ENCODE assay signal across 13 cellular contexts in the genomic region with DNA sequence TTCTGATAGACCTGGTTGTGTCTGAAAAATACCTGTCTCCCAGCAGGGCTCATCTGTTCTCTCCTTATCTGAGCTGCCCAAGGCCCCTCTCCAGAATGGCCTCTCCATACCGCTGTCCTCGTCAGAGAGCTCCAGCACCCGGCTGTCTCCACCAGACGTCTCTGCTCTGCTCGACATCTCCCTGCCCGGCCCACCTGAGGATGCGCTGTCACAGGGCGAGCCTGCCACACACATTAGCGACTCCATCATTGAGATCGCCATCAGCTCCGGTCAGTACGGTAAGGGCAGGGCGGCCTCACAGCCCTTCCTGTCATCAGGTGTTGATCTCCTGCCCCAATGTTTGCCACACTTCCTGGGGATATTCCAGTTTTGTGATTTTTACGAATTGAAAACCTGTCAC. TPM values are rescaled to one million over a fixed set of nuclear protein-coding genes. Genes with fewer than 3 reads are reported as not detected.
DNase-seq lines count a peak whose midpoint lies in the region; ATAC-seq and TF ChIP-seq lines count a peak whose summit lies in the region.
"Had no signal": no experiment of that assay in that cellular context is flagged by ENCODE, and none has a peak within 500 bp of the region (broad histone marks: within the 10 kb centered on the region; RNA-seq: fewer than 3 reads in every experiment).

No MANE protein-coding gene starts in this region.

- H3K27me3 ChIP-seq in gastroesophageal sphincter = no peaks in the 10 kb centered on the region
- H3K27me3 ChIP-seq in CD4-positive, alpha-beta T cell (ENCODE audit: control insufficient read depth, insufficient read depth, low read length) = no peaks in the 10 kb centered on the region

- intact Hi-C loops in CD4-positive, alpha-beta T cell (cut with DNase I, micrococcal nuclease) = no loop called here

- CTCF ChIA-PET in CD4-positive, alpha-beta T cell (lab: Charles Lee) = no interaction called here
- CTCF ChIA-PET in activated naive CD4-positive, alpha-beta T cell treated with anti-CD3 and anti-CD28 coated beads, Interleukin-2, amount 10 ng/mL, durations not matched to agents 7 days and 5 days (lab: Charles Lee) = no interaction called here

- H3K4me3 Mint-ChIP-seq in endothelial cell (ENCODE audit: unreplicated experiment) (peak overlapping the region; percentile 51), neural crest cell (no peak overlapping the region)
- no peak overlapping the region for H3K4me3 Mint-ChIP-seq in CD4-positive, alpha-beta T cell
- no peak overlapping the region for H3K4me3 Mint-ChIP-seq in activated naive CD4-positive, alpha-beta T cell treated with anti-CD3 and anti-CD28 coated beads, Interleukin-2, amount 10 ng/mL, durations not matched to agents 7 days and 5 days
- H3K4me3 Mint-ChIP-seq: CD8-positive, alpha-beta T cell; GM23338; H9 had no signal

- no peak overlapping the region for H3K27ac ChIP-seq in gastroesophageal sphincter
- H3K27ac ChIP-seq in CD4-positive, alpha-beta T cell (ENCODE audit: low read depth, low read length) = no peak overlapping the region

- peak overlapping the region; percentile 30 for H3K27ac Mint-ChIP-seq in endothelial cell (ENCODE audit: unreplicated experiment)
- peak overlapping the region; percentile 35 for H3K27ac Mint-ChIP-seq in neural crest cell (ENCODE audit: unreplicated experiment)
- H3K27ac Mint-ChIP-seq in CD4-positive, alpha-beta T cell = no peak overlapping the region
- no peak overlapping the region for H3K27ac Mint-ChIP-seq in activated naive CD4-positive, alpha-beta T cell treated with anti-CD3 and anti-CD28 coated beads, Interleukin-2, amount 10 ng/mL, durations not matched to agents 7 days and 5 days
- H3K27ac Mint-ChIP-seq: CD8-positive, alpha-beta T cell; GM23338; H9 had no signal

- no peak for TF ChIP-seq POLR2A in gastroesophageal sphincter (IDR thresholded peaks at IDR 0.05)

- POLR2A ChIA-PET in CD4-positive, alpha-beta T cell (lab: Charles Lee) = no interaction called here

- no peak for TF ChIP-seq EP300 in gastroesophageal sphincter (IDR thresholded peaks at IDR 0.05)

- peaks cover 0 to 100% of the 10 kb centered on the region in 2 donors for H3K36me3 ChIP-seq in gastroesophageal sphincter

- no peaks in the 10 kb centered on the region for H3K4me1 ChIP-seq in gastroesophageal sphincter
- H3K4me1 ChIP-seq: Caco-2 had no signal

- H3K4me3 ChIP-seq in gastroesophageal sphincter = no peak overlapping the region
- H3K4me3 ChIP-seq: GM23338 had no signal

- 90 to 94% methylated on average over 3 to 12 of the region's 14 CpGs for WGBS in gastroesophageal sphincter (ENCODE audit: low coverage in 1 of 2), 2 donors

- peak; percentile 32 for ATAC-seq in gastroesophageal sphincter
- ATAC-seq in CD4-positive, alpha-beta T cell (ENCODE audit: poor library complexity) = no peak
- no peak for ATAC-seq in GM21367 (IDR thresholded peaks at IDR 0.05; ENCODE audit: unreplicated experiment)
- ATAC-seq: CD8-positive, alpha-beta T cell; GM23338 had no signal

- TF ChIP-seq CTCF in endothelial cell (IDR thresholded peaks at IDR 0.05; ENCODE audit: unreplicated experiment) = no peak
- no peak for TF ChIP-seq CTCF in gastroesophageal sphincter (IDR thresholded peaks at IDR 0.05)
- no peak for TF ChIP-seq CTCF in neural crest cell (conservative IDR thresholded peaks at IDR 0.05)
- no peak for TF ChIP-seq CTCF in CD4-positive, alpha-beta T cell (IDR thresholded peaks at IDR 0.05)

- H3K36me3 Mint-ChIP-seq in endothelial cell (ENCODE audit: low read depth, unreplicated experiment) (peaks cover 50% of the 10 kb centered on the region), neural crest cell (ENCODE audit: low read depth) (peaks cover 18% of the 10 kb centered on the region)
- H3K36me3 Mint-ChIP-seq in CD4-positive, alpha-beta T cell (ENCODE audit: low read depth) = peaks cover 78% of the 10 kb centered on the region
- H3K36me3 Mint-ChIP-seq in activated naive CD4-positive, alpha-beta T cell treated with anti-CD3 and anti-CD28 coated beads, Interleukin-2, amount 10 ng/mL, durations not matched to agents 7 days and 5 days = peaks cover 55% of the 10 kb centered on the region

- H3K4me1 Mint-ChIP-seq in endothelial cell (ENCODE audit: unreplicated experiment) (peaks cover 11% of the 10 kb centered on the region), neural crest cell (no peaks in the 10 kb centered on the region)
- H3K4me1 Mint-ChIP-seq in CD4-positive, alpha-beta T cell (ENCODE audit: low read depth) = no peaks in the 10 kb centered on the region
- no peaks in the 10 kb centered on the region for H3K4me1 Mint-ChIP-seq in activated naive CD4-positive, alpha-beta T cell treated with anti-CD3 and anti-CD28 coated beads, Interleukin-2, amount 10 ng/mL, durations not matched to agents 7 days and 5 days
- H3K4me1 Mint-ChIP-seq: GM23338, H9 had no signal

- no peaks in the 10 kb centered on the region for H3K9me3 Mint-ChIP-seq in endothelial cell (ENCODE audit: unreplicated experiment)
- no peaks in the 10 kb centered on the region for H3K9me3 Mint-ChIP-seq in neural crest cell
- no peaks in the 10 kb centered on the region for H3K9me3 Mint-ChIP-seq in CD4-positive, alpha-beta T cell
- no peaks in the 10 kb centered on the region for H3K9me3 Mint-ChIP-seq in activated naive CD4-positive, alpha-beta T cell treated with anti-CD3 and anti-CD28 coated beads, Interleukin-2, amount 10 ng/mL, durations not matched to agents 7 days and 5 days
- H3K9me3 Mint-ChIP-seq: CD8-positive, alpha-beta T cell; GM23338; H9 had no signal

- DNase-seq in endothelial cell (ENCODE audit: low spot score) (no peak), neural crest cell (ENCODE audit: low read depth, low spot score) (no peak)
- DNase-seq in CD4-positive, alpha-beta T cell = no peak
- no peak for DNase-seq in activated naive CD4-positive, alpha-beta T cell treated with anti-CD3 and anti-CD28 coated beads, Interleukin-2, amount 10 ng/mL, durations not matched to agents 7 days and 5 days
- DNase-seq: C1 segment of cervical spinal cord; Caco-2; CD8-positive, alpha-beta T cell; DMS153; DND-41; H9 had no signal

- H3K27me3 Mint-ChIP-seq in endothelial cell (ENCODE audit: unreplicated experiment) (peaks cover 3% of the 10 kb centered on the region), neural crest cell (ENCODE audit: low read depth) (no peaks in the 10 kb centered on the region)
- no peaks in the 10 kb centered on the region for H3K27me3 Mint-ChIP-seq in CD4-positive, alpha-beta T cell
- no peaks in the 10 kb centered on the region for H3K27me3 Mint-ChIP-seq in activated naive CD4-positive, alpha-beta T cell treated with anti-CD3 and anti-CD28 coated beads, Interleukin-2, amount 10 ng/mL, durations not matched to agents 7 days and 5 days

- no peaks in the 10 kb centered on the region for H3K9me3 ChIP-seq in gastroesophageal sphincter
- H3K9me3 ChIP-seq in CD4-positive, alpha-beta T cell (ENCODE audit: control insufficient read depth, low read length) = no peaks in the 10 kb centered on the region
- H3K9me3 ChIP-seq: Caco-2 had no signal

RNA-seq across cellular contexts. Expression of a gene that starts 10.2 kb away (rescaled TPM):
- total RNA-seq in endothelial cell (ENCODE audit: unreplicated experiment) = 180 TPM
- total RNA-seq in gastroesophageal sphincter = 10 to 100 TPM; 21.4 to 49.9 (median 31.6) TPM
- total RNA-seq in neural crest cell = 247 and 261 TPM in 2 replicates
- total RNA-seq in CD4-positive, alpha-beta T cell = 1 to 10 TPM; 2.5 to 3.2 TPM

RNA-seq across cellular contexts. Expression of a gene that starts 38.1 kb away (rescaled TPM):
- 147 TPM for total RNA-seq in endothelial cell (ENCODE audit: unreplicated experiment)
- total RNA-seq in gastroesophageal sphincter = 10 to 100 TPM; 12.0 to 66.8 (median 33.1) TPM
- total RNA-seq in neural crest cell = 111 and 113 TPM in 2 replicates
- total RNA-seq in CD4-positive, alpha-beta T cell = 100 to 1,000 TPM; 290 to 297 TPM

RNA-seq across cellular contexts. Expression of a gene that starts 55.8 kb away (rescaled TPM):
- total RNA-seq in endothelial cell (ENCODE audit: unreplicated experiment) (46.8 TPM), gastroesophageal sphincter (10 to 100 TPM in 2 of 4 donors, 1 to 10 TPM in 2; 9.0 to 15.1 (median 11.3) TPM), neural crest cell (38.3 TPM in 2 replicates)
- 10 to 100 TPM; 14.1 to 15.2 TPM for total RNA-seq in CD4-positive, alpha-beta T cell

RNA-seq across cellular contexts. Expression of a gene that starts 56.0 kb away (rescaled TPM):
- total RNA-seq in endothelial cell (ENCODE audit: unreplicated experiment) = 39.9 TPM
- total RNA-seq in gastroesophageal sphincter = 10 to 100 TPM; 18.6 to 36.3 (median 27.2) TPM
- total RNA-seq in neural crest cell = 43.3 and 45.8 TPM in 2 replicates
- total RNA-seq in CD4-positive, alpha-beta T cell = 1 to 10 TPM; 4.3 to 5.6 TPM

Comparison
In these comparisons a context has a peak if more than half of its experiments do, and no peak if none do; other contexts are left out.
1. H3K27ac Mint-ChIP-seq: peak in endothelial cell (single experiment) and neural crest cell (single experiment); none in CD4-positive, alpha-beta T cell (single experiment) and activated naive CD4-positive, alpha-beta T cell treated with anti-CD3 and anti-CD28 coated beads, Interleukin-2, amount 10 ng/mL, durations not matched to agents 7 days and 5 days (single experiment).
2. RNA of a gene that starts 10.2 kb away (total RNA-seq): 247 to 261 TPM in neural crest cell, 180 TPM in endothelial cell (single experiment) and 21.4 to 49.9 TPM in gastroesophageal sphincter; 2.5 to 3.2 TPM in CD4-positive, alpha-beta T cell; every median in the first group is over 4 times any median in the second.